Comparison of ENCODE assay signal across 15 cellular contexts in genomic region chr6:52877168-52877567, GRCh38.
DNase-seq lines count a peak whose midpoint lies in the region; ATAC-seq and TF ChIP-seq lines count a peak whose summit lies in the region.
"Had no signal": no experiment of that assay in that cellular context is flagged by ENCODE, and none has a peak within 500 bp of the region (broad histone marks: within the 10 kb centered on the region; RNA-seq: fewer than 3 reads in every experiment).

No MANE protein-coding gene starts in this region.

- ATAC-seq in GM21367 (IDR thresholded peaks at IDR 0.05; ENCODE audit: unreplicated experiment) = no peak
- ATAC-seq: activated CD8-positive, alpha-beta T cell treated with anti-CD3 and anti-CD28 coated beads, Interleukin-2, amount 10 ng/mL, durations not matched to agents 7 days and 5 days; stimulated activated memory B cell treated with anti-CD40 and anti-IgM and Interleukin-4, amounts not matched to agents 10 μg/mL and 1 μg/mL and 100 μg/mL, for 72 hours had no signal

- H3K27ac ChIP-seq in VCaP = peak overlapping the region; percentile 66
- H3K27ac ChIP-seq: HL-60, SJSA1 had no signal

- no peak for TF ChIP-seq CTCF in VCaP (conservative IDR thresholded peaks at IDR 0.05)

- peak; percentile 35 for DNase-seq in COLO829 (ENCODE audit: low spot score)
- DNase-seq in HS-5 (ENCODE audit: low read depth) = peak; percentile 75
- DNase-seq in iris pigment epithelial cell (ENCODE audit: low read depth) = peak; percentile 94
- no peak for DNase-seq in islet precursor cell
- no peak for DNase-seq in hippocampal formation (lab: John Stamatoyannopoulos, UW)
- DNase-seq in OCI-M2 (lab: John Stamatoyannopoulos, UW; ENCODE audit: unreplicated experiment) = no peak
- DNase-seq: activated CD8-positive, alpha-beta T cell treated with anti-CD3 and anti-CD28 coated beads, Interleukin-2, amount 10 ng/mL, durations not matched to agents 7 days and 5 days; caudate nucleus; H9; stimulated activated CD4-positive, alpha-beta T cell treated with anti-CD3 and anti-CD28 coated beads, Interleukin-12 subunit alpha, Interleukin-12 subunit beta, amount 100 ng/mL, for 4 hours had no signal

Comparison
In these comparisons a context has a peak if more than half of its experiments do, and no peak if none do; other contexts are left out.
1. DNase-seq: peak in COLO829 (single experiment), HS-5 (single experiment) and iris pigment epithelial cell (single experiment); none in islet precursor cell (single experiment), hippocampal formation (0 of 2) and OCI-M2 (single experiment).